ENCODE assay signal across 27 cellular contexts in the genomic region with DNA sequence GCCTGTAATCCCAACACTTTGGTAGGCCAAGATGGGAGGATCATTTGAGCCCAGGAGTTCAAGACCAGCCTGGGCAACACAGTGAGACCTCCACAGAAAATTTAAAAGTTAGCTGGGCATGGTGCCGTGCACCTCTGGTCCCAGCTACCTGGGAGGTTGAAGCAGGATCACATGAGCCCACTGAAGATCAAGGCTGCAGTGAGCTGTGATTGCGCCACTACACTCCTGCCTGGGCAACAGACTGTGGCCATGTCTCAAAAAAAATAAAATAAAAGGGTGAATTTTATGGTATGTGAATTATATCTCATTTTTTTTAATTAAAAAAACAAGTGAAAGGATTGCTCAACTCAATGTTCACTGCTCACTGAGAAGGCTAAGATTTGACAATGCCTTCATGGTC. TPM values are rescaled to one million over a fixed set of nuclear protein-coding genes. Genes with fewer than 3 reads are reported as not detected.
DNase-seq lines count a peak whose midpoint lies in the region; ATAC-seq lines count a peak whose summit lies in the region.
"Had no signal": no experiment of that assay in that cellular context is flagged by ENCODE, and none has a peak within 500 bp of the region (broad histone marks: within the 10 kb centered on the region; RNA-seq: fewer than 3 reads in every experiment).

No MANE protein-coding gene starts in this region.

- peaks cover 38 to 81% (median 63%) of the 10 kb centered on the region in 4 donors for H3K4me1 Mint-ChIP-seq in CD4-positive, CD25-positive, alpha-beta regulatory T cell
- H3K4me1 Mint-ChIP-seq in CD4-positive, alpha-beta memory T cell: peaks cover 58 to 81% (median 68%) of the 10 kb centered on the region in 4 donors
- H3K4me1 Mint-ChIP-seq in activated naive CD8-positive, alpha-beta T cell treated with anti-CD3 and anti-CD28 coated beads for 36 hours: peaks cover 63% of the 10 kb centered on the region
- H3K4me1 Mint-ChIP-seq in naive thymus-derived CD8-positive, alpha-beta T cell: peaks cover 41 to 80% (median 78%) of the 10 kb centered on the region in 4 donors

- intact Hi-C loops in CD4-positive, alpha-beta memory T cell (cut with micrococcal nuclease): no loop called here

- POLR2A ChIA-PET in CD4-positive, alpha-beta memory T cell (lab: Charles Lee; ENCODE audit: partially characterized antibody): interaction anchor here (2.2 kb wide), 1 partner anchor 15 kb away, joined by 5 read pairs; no protein-coding TSS in a partner anchor
- POLR2A ChIA-PET in naive thymus-derived CD8-positive, alpha-beta T cell (lab: Charles Lee): interaction anchor here (0.6 to 1.4 kb wide), 4 partner anchors 9 to 35 kb away, joined by 3 to 5 read pairs (median 3); a partner anchor contains a TSS

- H3K36me3 Mint-ChIP-seq in CD4-positive, CD25-positive, alpha-beta regulatory T cell: peaks cover 25% of the 10 kb centered on the region
- peaks cover 28 to 46% of the 10 kb centered on the region in 2 donors for H3K36me3 Mint-ChIP-seq in CD4-positive, alpha-beta memory T cell
- H3K36me3 Mint-ChIP-seq in activated naive CD8-positive, alpha-beta T cell treated with anti-CD3 and anti-CD28 coated beads for 36 hours: peaks cover 44% of the 10 kb centered on the region
- peaks cover 0 to 51% (median 12%) of the 10 kb centered on the region in 3 donors for H3K36me3 Mint-ChIP-seq in naive thymus-derived CD8-positive, alpha-beta T cell

- CTCF ChIA-PET in CD4-positive, alpha-beta memory T cell (lab: Charles Lee; ENCODE audit: partially characterized antibody): interaction anchor here (1.1 to 1.2 kb wide), 2 partner anchors 16 to 97 kb away, joined by 3 read pairs; no protein-coding TSS in a partner anchor

- no peaks in the 10 kb centered on the region for H3K27me3 Mint-ChIP-seq in CD4-positive, CD25-positive, alpha-beta regulatory T cell
- H3K27me3 Mint-ChIP-seq in CD4-positive, alpha-beta memory T cell: no peaks in the 10 kb centered on the region
- H3K27me3 Mint-ChIP-seq in activated naive CD8-positive, alpha-beta T cell treated with anti-CD3 and anti-CD28 coated beads for 36 hours: no peaks in the 10 kb centered on the region
- no peaks in the 10 kb centered on the region for H3K27me3 Mint-ChIP-seq in naive thymus-derived CD8-positive, alpha-beta T cell
- H3K27me3 Mint-ChIP-seq: memory B cell had no signal

- H3K9me3 ChIP-seq in CD4-positive, CD25-positive, alpha-beta regulatory T cell (ENCODE audit: control insufficient read depth in 2 of 2, low read length in 2 of 2): no peaks in the 10 kb centered on the region
- H3K9me3 ChIP-seq in CD4-positive, alpha-beta memory T cell (ENCODE audit: control insufficient read depth in 1 of 2, low read length in 2 of 2): no peaks in the 10 kb centered on the region
- H3K9me3 ChIP-seq: ascending aorta; BLaER1 treated with 17β-estradiol and CSF1 and Interleukin-3, amounts not matched to agents 10 nM and 100 nM; right atrium auricular region; tibial nerve had no signal

- H3K9me3 Mint-ChIP-seq in CD4-positive, CD25-positive, alpha-beta regulatory T cell: no peaks in the 10 kb centered on the region
- H3K9me3 Mint-ChIP-seq in CD4-positive, alpha-beta memory T cell: no peaks in the 10 kb centered on the region
- H3K9me3 Mint-ChIP-seq in activated naive CD8-positive, alpha-beta T cell treated with anti-CD3 and anti-CD28 coated beads for 36 hours: no peaks in the 10 kb centered on the region
- no peaks in the 10 kb centered on the region for H3K9me3 Mint-ChIP-seq in naive thymus-derived CD8-positive, alpha-beta T cell
- H3K9me3 Mint-ChIP-seq: activated naive CD4-positive, alpha-beta T cell treated with anti-CD3 and anti-CD28 coated beads for 36 hours; immature natural killer cell; memory B cell; neural progenitor cell had no signal

- no peaks in the 10 kb centered on the region for H3K27me3 ChIP-seq in CD4-positive, CD25-positive, alpha-beta regulatory T cell (ENCODE audit: control insufficient read depth, insufficient read depth, low read length)
- H3K27me3 ChIP-seq in CD4-positive, alpha-beta memory T cell (ENCODE audit: insufficient read depth, low read length): no peaks in the 10 kb centered on the region
- H3K27me3 ChIP-seq: ascending aorta; BLaER1 treated with 17β-estradiol and CSF1 and Interleukin-3, amounts not matched to agents 10 nM and 100 nM; cardiac muscle cell; neural progenitor cell; right atrium auricular region; tibial nerve had no signal

- H3K27ac ChIP-seq in CD4-positive, CD25-positive, alpha-beta regulatory T cell (ENCODE audit: insufficient read depth, low read length, poor library complexity, severe bottlenecking): no peak overlapping the region
- H3K27ac ChIP-seq in CD4-positive, alpha-beta memory T cell (ENCODE audit: low read depth, low read length): no peak overlapping the region
- H3K27ac ChIP-seq: ascending aorta; BLaER1 treated with 17β-estradiol and CSF1 and Interleukin-3, amounts not matched to agents 10 nM and 100 nM; cardiac muscle cell; neural progenitor cell; parathyroid adenoma; right atrium auricular region; tibial nerve had no signal

- no peak for ATAC-seq in CD4-positive, CD25-positive, alpha-beta regulatory T cell (ENCODE audit: low read depth in 2 of 2)
- ATAC-seq in naive thymus-derived CD8-positive, alpha-beta T cell: no peak
- ATAC-seq in GM21786 (IDR thresholded peaks at IDR 0.05; ENCODE audit: unreplicated experiment) (no peak), HG03457 (IDR thresholded peaks at IDR 0.05; ENCODE audit: unreplicated experiment) (no peak)
- ATAC-seq: left colon had no signal

- H3K36me3 ChIP-seq in CD4-positive, CD25-positive, alpha-beta regulatory T cell (ENCODE audit: control insufficient read depth, insufficient read depth, low read length): peaks cover 26% of the 10 kb centered on the region
- H3K36me3 ChIP-seq in CD4-positive, alpha-beta memory T cell (ENCODE audit: insufficient read depth, low read length): peaks cover 5% of the 10 kb centered on the region
- H3K36me3 ChIP-seq: cardiac muscle cell, right atrium auricular region had no signal

- H3K4me3 Mint-ChIP-seq in CD4-positive, CD25-positive, alpha-beta regulatory T cell: peak overlapping the region in 2 of 4 donors; percentile 57 to 84
- peak overlapping the region in 2 of 8 donors; percentile 40 to 69 for H3K4me3 Mint-ChIP-seq in CD4-positive, alpha-beta memory T cell
- no peak overlapping the region for H3K4me3 Mint-ChIP-seq in activated naive CD8-positive, alpha-beta T cell treated with anti-CD3 and anti-CD28 coated beads for 36 hours
- H3K4me3 Mint-ChIP-seq in naive thymus-derived CD8-positive, alpha-beta T cell: peak overlapping the region in 5 of 10 donors; percentile 6 to 76 (median 35)
- H3K4me3 Mint-ChIP-seq: activated naive CD4-positive, alpha-beta T cell treated with anti-CD3 and anti-CD28 coated beads for 36 hours; memory B cell; neural progenitor cell had no signal

- H3K4me1 ChIP-seq in CD4-positive, CD25-positive, alpha-beta regulatory T cell (ENCODE audit: control insufficient read depth, insufficient read depth, low read length, poor library complexity, severe bottlenecking): peaks cover 79% of the 10 kb centered on the region
- peaks cover 94% of the 10 kb centered on the region for H3K4me1 ChIP-seq in CD4-positive, alpha-beta memory T cell (ENCODE audit: insufficient read depth, low read length)
- H3K4me1 ChIP-seq: neural progenitor cell, parathyroid adenoma had no signal

- H3K4me3 ChIP-seq in CD4-positive, CD25-positive, alpha-beta regulatory T cell (ENCODE audit: low read depth, low read length): peak overlapping the region; percentile 48
- no peak overlapping the region for H3K4me3 ChIP-seq in CD4-positive, alpha-beta memory T cell (ENCODE audit: low read length in 2 of 2)
- H3K4me3 ChIP-seq: ascending aorta; BLaER1 treated with 17β-estradiol and CSF1 and Interleukin-3, amounts not matched to agents 10 nM and 100 nM; cardiac muscle cell; neural progenitor cell; right atrium auricular region; tibial nerve had no signal

- H3K27ac Mint-ChIP-seq in CD4-positive, CD25-positive, alpha-beta regulatory T cell: no peak overlapping the region
- peak overlapping the region in 5 of 7 donors; percentile 35 to 82 (median 66) for H3K27ac Mint-ChIP-seq in CD4-positive, alpha-beta memory T cell
- peak overlapping the region; percentile 59 for H3K27ac Mint-ChIP-seq in activated naive CD8-positive, alpha-beta T cell treated with anti-CD3 and anti-CD28 coated beads for 36 hours
- peak overlapping the region in 7 of 10 donors; percentile 1 to 79 (median 41) for H3K27ac Mint-ChIP-seq in naive thymus-derived CD8-positive, alpha-beta T cell
- H3K27ac Mint-ChIP-seq: memory B cell, neural progenitor cell had no signal

- no peak for DNase-seq in CD4-positive, CD25-positive, alpha-beta regulatory T cell
- no peak for DNase-seq in CD4-positive, alpha-beta memory T cell
- DNase-seq in activated naive CD8-positive, alpha-beta T cell treated with anti-CD3 and anti-CD28 coated beads for 36 hours: no peak
- DNase-seq in naive thymus-derived CD8-positive, alpha-beta T cell: no peak
- no peak for DNase-seq in stimulated activated CD4-positive, alpha-beta T cell treated with anti-CD3 and anti-CD28 coated beads, Interleukin-12 subunit alpha, Interleukin-12 subunit beta, amount 100 ng/mL, for 4 hours
- DNase-seq: activated CD4-positive, alpha-beta T cell treated with anti-CD3 and anti-CD28 coated beads for 4 hours; activated naive CD4-positive, alpha-beta T cell treated with anti-CD3 and anti-CD28 coated beads for 36 hours; activated T-cell treated with anti-CD3 and anti-CD28 coated beads, Interleukin-2, amount 50 U/mL, for 48 hours; Calu3; DMS79; effector CD4-positive, alpha-beta T cell; immature natural killer cell; left colon; NCI-H1105; NCI-H187; NCI-H446 treated with DMSO at 0.1 percent for 48 hours; stimulated activated CD4-positive, alpha-beta T cell treated with anti-CD3 and anti-CD28 coated beads, Interleukin-2, amount 100 ng/mL, for 24 hours had no signal

RNA-seq across cellular contexts. Expression of a gene that starts 8.7 kb away (rescaled TPM):
- 192 TPM for total RNA-seq in CD4-positive, CD25-positive, alpha-beta regulatory T cell
- polyA plus RNA-seq in CD4-positive, CD25-positive, alpha-beta regulatory T cell: 10 to 100 TPM; 52.6 to 63.4 (median 56.1) TPM
- total RNA-seq in CD4-positive, alpha-beta memory T cell: 10 to 100 TPM; 95.5 to 99.5 TPM
- polyA plus RNA-seq in CD4-positive, alpha-beta memory T cell: 10 to 100 TPM; 34.8 to 86.1 TPM
- total RNA-seq in activated naive CD8-positive, alpha-beta T cell treated with anti-CD3 and anti-CD28 coated beads for 36 hours: 10 to 100 TPM; 30.1 to 30.6 TPM
- total RNA-seq in naive thymus-derived CD8-positive, alpha-beta T cell: 100 to 1,000 TPM in 1 of 2 experiments, 10 to 100 TPM in 1; 92.2 to 105 TPM
- polyA plus RNA-seq in naive thymus-derived CD8-positive, alpha-beta T cell: 10 to 100 TPM; 37.4 to 58.0 (median 52.8) TPM

RNA-seq across cellular contexts. Expression of a gene that starts 9.1 kb away (rescaled TPM):
- total RNA-seq in CD4-positive, CD25-positive, alpha-beta regulatory T cell: 30.8 TPM
- polyA plus RNA-seq in CD4-positive, CD25-positive, alpha-beta regulatory T cell: 10 to 100 TPM; 60.2 to 82.0 (median 78.4) TPM
- total RNA-seq in CD4-positive, alpha-beta memory T cell: 10 to 100 TPM; 50.3 to 52.5 TPM
- 10 to 100 TPM; 77.9 to 79.5 TPM for polyA plus RNA-seq in CD4-positive, alpha-beta memory T cell
- 10 to 100 TPM; 29.4 to 29.5 TPM for total RNA-seq in activated naive CD8-positive, alpha-beta T cell treated with anti-CD3 and anti-CD28 coated beads for 36 hours
- total RNA-seq in naive thymus-derived CD8-positive, alpha-beta T cell: 10 to 100 TPM; 55.1 to 55.3 TPM
- 10 to 100 TPM; 43.7 to 69.4 (median 57.3) TPM for polyA plus RNA-seq in naive thymus-derived CD8-positive, alpha-beta T cell

RNA-seq across cellular contexts. Expression of a gene that starts 48.0 kb away (rescaled TPM):
- total RNA-seq in CD4-positive, CD25-positive, alpha-beta regulatory T cell: 19.7 TPM
- 10 to 100 TPM; 13.9 to 21.4 (median 19.1) TPM for polyA plus RNA-seq in CD4-positive, CD25-positive, alpha-beta regulatory T cell
- 10 to 100 TPM; 17.0 to 17.5 TPM for total RNA-seq in CD4-positive, alpha-beta memory T cell
- polyA plus RNA-seq in CD4-positive, alpha-beta memory T cell: 10 to 100 TPM; 18.6 to 19.1 TPM
- 10 to 100 TPM; 23.3 to 25.4 TPM for total RNA-seq in activated naive CD8-positive, alpha-beta T cell treated with anti-CD3 and anti-CD28 coated beads for 36 hours
- total RNA-seq in naive thymus-derived CD8-positive, alpha-beta T cell: 10 to 100 TPM; 21.9 to 29.5 TPM
- 10 to 100 TPM; 11.9 to 14.6 (median 12.6) TPM for polyA plus RNA-seq in naive thymus-derived CD8-positive, alpha-beta T cell

Comparison
In these comparisons a context has a peak if more than half of its experiments do, and no peak if none do; other contexts are left out.
1. H3K27ac Mint-ChIP-seq: peak in CD4-positive, alpha-beta memory T cell (5 of 7), activated naive CD8-positive, alpha-beta T cell treated with anti-CD3 and anti-CD28 coated beads for 36 hours (single experiment) and naive thymus-derived CD8-positive, alpha-beta T cell (7 of 10); none in CD4-positive, CD25-positive, alpha-beta regulatory T cell (0 of 3).